14 cellular contexts compared by ENCODE assay signal in the genomic region with DNA sequence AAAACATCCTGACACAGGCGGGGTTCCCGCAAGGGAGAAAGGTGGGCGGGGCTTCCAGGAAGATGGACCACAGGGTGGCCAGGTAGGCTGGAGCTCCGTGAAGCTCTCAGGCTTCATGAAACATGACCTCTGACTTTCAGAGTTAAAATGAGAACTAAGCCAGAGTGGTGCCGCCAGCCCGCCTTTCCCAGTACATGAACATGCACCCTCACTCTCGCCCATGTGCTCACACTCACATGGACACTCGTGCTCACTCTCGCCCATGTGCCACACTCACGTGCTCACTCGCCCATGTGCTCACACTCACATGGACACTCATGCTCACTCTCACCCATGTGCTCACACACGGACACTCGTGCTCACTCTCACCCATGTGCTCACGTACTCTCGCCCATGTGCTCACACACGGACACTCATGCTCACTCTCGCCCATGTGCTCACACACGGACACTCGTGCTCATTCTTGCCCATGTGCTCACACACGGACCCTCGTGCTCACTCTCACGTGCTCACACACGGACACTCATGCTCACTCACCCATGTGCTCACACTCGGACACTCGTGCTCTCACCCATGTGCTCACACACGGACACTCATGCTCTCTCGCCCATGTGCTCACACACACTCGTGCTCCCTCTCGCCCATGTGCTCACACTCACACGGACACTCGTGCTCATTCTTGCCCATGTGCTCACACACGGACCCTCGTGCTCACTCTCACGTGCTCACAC. TPM values are rescaled to one million over a fixed set of nuclear protein-coding genes. Genes with fewer than 3 reads are reported as not detected.
DNase-seq lines count a peak whose midpoint lies in the region; ATAC-seq and TF ChIP-seq lines count a peak whose summit lies in the region.
"Had no signal": no experiment of that assay in that cellular context is flagged by ENCODE, and none has a peak within 500 bp of the region (broad histone marks: within the 10 kb centered on the region; RNA-seq: fewer than 3 reads in every experiment).

No MANE protein-coding gene starts in this region.

- intact Hi-C loops in Caco-2 (cut with micrococcal nuclease; ENCODE audit: unreplicated experiment) = no loop called here

- H3K27ac Mint-ChIP-seq in Caco-2 (ENCODE audit: unreplicated experiment) (peak overlapping the region; percentile 69), WTC11 (peak overlapping the region; percentile 55), type B pancreatic cell (no peak overlapping the region)

- H3K4me3 ChIP-seq in Caco-2 (ENCODE audit: low read depth, low read length) = no peak overlapping the region
- H3K4me3 ChIP-seq: pancreas, uterus had no signal

- H3K4me3 Mint-ChIP-seq in Caco-2 (ENCODE audit: unreplicated experiment) = peak overlapping the region; percentile 30
- no peak overlapping the region for H3K4me3 Mint-ChIP-seq in WTC11
- H3K4me3 Mint-ChIP-seq in type B pancreatic cell = no peak overlapping the region

- no peaks in the 10 kb centered on the region for H3K27me3 ChIP-seq in Caco-2 (replicated peaks; ENCODE audit: control insufficient read depth, insufficient read depth, low read length)
- H3K27me3 ChIP-seq: pancreas, uterus had no signal

- H3K27me3 Mint-ChIP-seq in Caco-2 (ENCODE audit: insufficient read depth, unreplicated experiment) (no peaks in the 10 kb centered on the region), WTC11 (ENCODE audit: low read depth) (peaks cover 2% of the 10 kb centered on the region; the same call in 1 of the 2 replicates), type B pancreatic cell (no peaks in the 10 kb centered on the region)

- no peaks in the 10 kb centered on the region for H3K9me3 ChIP-seq in Caco-2
- H3K9me3 ChIP-seq: pancreas, uterus had no signal

- TF ChIP-seq CTCF in Caco-2 (IDR thresholded peaks at IDR 0.05; ENCODE audit: insufficient read depth in 1 of 2, low read depth in 1 of 2, low read length in 1 of 2, severe bottlenecking in 1 of 2, unreplicated experiment in 1 of 2) (no peak), WTC11 (IDR thresholded peaks at IDR 0.05) (no peak), type B pancreatic cell (conservative IDR thresholded peaks at IDR 0.05) (no peak), GM20000 (IDR thresholded peaks at IDR 0.05; ENCODE audit: extremely low read depth, missing control alignments) (no peak)

- peaks cover 10% of the 10 kb centered on the region for H3K36me3 ChIP-seq in Caco-2 (ENCODE audit: control insufficient read depth, insufficient read depth, low read length)
- H3K36me3 ChIP-seq: uterus had no signal

- H3K4me1 Mint-ChIP-seq in Caco-2 (ENCODE audit: low read depth, unreplicated experiment) (no peaks in the 10 kb centered on the region), WTC11 (no peaks in the 10 kb centered on the region), type B pancreatic cell (ENCODE audit: unreplicated experiment) (no peaks in the 10 kb centered on the region)

- POLR2A ChIA-PET in Caco-2 (lab: Charles Lee) = no interaction called here
- POLR2A ChIA-PET in WTC11 (lab: Charles Lee) = no interaction called here

- no peaks in the 10 kb centered on the region for H3K4me1 ChIP-seq in Caco-2
- H3K4me1 ChIP-seq: pancreas, uterus had no signal

- DNase-seq in NCI-H82 (lab: John Stamatoyannopoulos, UW) (peak; percentile 14), NCI-H82 treated with DMSO at 0.1 percent for 48 hours (lab: John Stamatoyannopoulos, UW; ENCODE audit: unreplicated experiment) (no peak), Caco-2 (peak in 1 of 2 experiments; percentile 37), WTC11 (ENCODE audit: low spot score) (no peak), iPS-NIHi11 (ENCODE audit: low spot score) (peak; percentile 32), type B pancreatic cell (ENCODE audit: extremely low spot score, unreplicated experiment) (no peak), GM20000 (ENCODE audit: low spot score) (no peak)
- DNase-seq: EL; NCI-H345; stimulated activated naive CD4-positive, alpha-beta T cell treated with Interleukin-2 at 50 U/mL for 16 hours; uterus had no signal

- CTCF ChIA-PET in Caco-2 (lab: Charles Lee) = no interaction called here
- CTCF ChIA-PET in WTC11 (lab: Charles Lee) = no interaction called here

- H3K36me3 Mint-ChIP-seq in Caco-2 (ENCODE audit: insufficient read depth, unreplicated experiment) (peaks cover 97% of the 10 kb centered on the region), WTC11 (peaks cover 58% of the 10 kb centered on the region), type B pancreatic cell (peaks cover 24% of the 10 kb centered on the region)

- H3K9me3 Mint-ChIP-seq in Caco-2 (ENCODE audit: unreplicated experiment) (no peaks in the 10 kb centered on the region), WTC11 (peaks cover 14% of the 10 kb centered on the region), type B pancreatic cell (no peaks in the 10 kb centered on the region)

- peak; percentile 17; the same call in 1 of the 2 replicates for ATAC-seq in WTC11
- no peak for ATAC-seq in HG03095 (IDR thresholded peaks at IDR 0.05; ENCODE audit: unreplicated experiment)
- ATAC-seq: pancreas had no signal

- no TSS peak for BruUV-seq in Caco-2 (replicated peaks; lab: Mats Ljungman, UMichigan)

TF ChIP-seq in WTC11, 78 proteins besides CTCF, POLR2A, EP300 and RAD21:
- TF ChIP-seq, protein P1, sequence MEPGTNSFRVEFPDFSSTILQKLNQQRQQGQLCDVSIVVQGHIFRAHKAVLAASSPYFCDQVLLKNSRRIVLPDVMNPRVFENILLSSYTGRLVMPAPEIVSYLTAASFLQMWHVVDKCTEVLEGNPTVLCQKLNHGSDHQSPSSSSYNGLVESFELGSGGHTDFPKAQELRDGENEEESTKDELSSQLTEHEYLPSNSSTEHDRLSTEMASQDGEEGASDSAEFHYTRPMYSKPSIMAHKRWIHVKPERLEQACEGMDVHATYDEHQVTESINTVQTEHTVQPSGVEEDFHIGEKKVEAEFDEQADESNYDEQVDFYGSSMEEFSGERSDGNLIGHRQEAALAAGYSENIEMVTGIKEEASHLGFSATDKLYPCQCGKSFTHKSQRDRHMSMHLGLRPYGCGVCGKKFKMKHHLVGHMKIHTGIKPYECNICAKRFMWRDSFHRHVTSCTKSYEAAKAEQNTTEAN (CRISPR knock-in tag; IDR thresholded peaks at IDR 0.05) = peak; percentile 96
- 0 out of 2 replicates have a peak, but pooled peaks have one; percentile 27 for TF ChIP-seq ESRRA (CRISPR knock-in tag; IDR thresholded peaks at IDR 0.05; ENCODE audit: borderline replicate concordance)
- no peak for TF ChIP-seq ZNF423 (CRISPR knock-in tag; IDR thresholded peaks at IDR 0.05)
- no peak for TF ChIP-seq ZNF317 (CRISPR knock-in tag; IDR thresholded peaks at IDR 0.05; ENCODE audit: borderline replicate concordance, low read depth)

RNA-seq across cellular contexts. Expression of a gene that starts 10.0 kb away (rescaled TPM):
- total RNA-seq in Caco-2 (2022) (134 and 136 TPM in 2 replicates), WTC11 (2021) (59.0 to 67.5 TPM (median 60.4 TPM) in 3 replicates), type B pancreatic cell (ENCODE audit: low replicate concordance) (84.5 and 128 TPM in 2 replicates)

RNA-seq across cellular contexts. Expression of a gene that starts 38.4 kb away (rescaled TPM):
- total RNA-seq in Caco-2 (2022) = 60.2 and 69.0 TPM in 2 replicates
- total RNA-seq in WTC11 (2021) = 42.9 to 62.4 TPM (median 48.3 TPM) in 3 replicates
- 54.6 and 63.1 TPM in 2 replicates for total RNA-seq in type B pancreatic cell (ENCODE audit: low replicate concordance)

RNA-seq across cellular contexts. Expression of a gene that starts 40.3 kb away (rescaled TPM):
- 4.3 and 4.4 TPM in 2 replicates for total RNA-seq in Caco-2 (2022)
- total RNA-seq in WTC11 (2021) = 2.3 to 3.4 TPM (median 2.5 TPM) in 3 replicates
- 1.7 and 1.8 TPM in 2 replicates for total RNA-seq in type B pancreatic cell (ENCODE audit: low replicate concordance)

RNA-seq across cellular contexts. Expression of a gene that starts 46.9 kb away (rescaled TPM):
- 40.6 and 44.3 TPM in 2 replicates for total RNA-seq in Caco-2 (2022)
- 49.5 to 56.8 TPM (median 55.2 TPM) in 3 replicates for total RNA-seq in WTC11 (2021)
- 33.6 and 46.9 TPM in 2 replicates for total RNA-seq in type B pancreatic cell (ENCODE audit: low replicate concordance)

RNA-seq across cellular contexts. Expression of a gene that starts 55.2 kb away (rescaled TPM):
- total RNA-seq in Caco-2 (2022) (85.5 and 92.6 TPM in 2 replicates), WTC11 (2021) (13.2 to 17.6 TPM (median 16.6 TPM) in 3 replicates), type B pancreatic cell (ENCODE audit: low replicate concordance) (25.3 and 66.6 TPM in 2 replicates)
- total RNA-seq: fibroblast of villous mesenchyme had no signal

Comparison
In these comparisons a context has a peak if more than half of its experiments do, and no peak if none do; other contexts are left out.
1. DNase-seq: peak in NCI-H82 (single experiment) and iPS-NIHi11 (single experiment); none in NCI-H82 treated with DMSO at 0.1 percent for 48 hours (single experiment), WTC11 (single experiment), type B pancreatic cell (single experiment) and GM20000 (single experiment).